9 cellular contexts compared by ENCODE assay signal in genomic region chr3:118501152-118501551, GRCh38.
DNase-seq lines count a peak whose midpoint lies in the region; ATAC-seq and TF ChIP-seq lines count a peak whose summit lies in the region.
"Had no signal": no experiment of that assay in that cellular context is flagged by ENCODE, and none has a peak within 500 bp of the region (broad histone marks: within the 10 kb centered on the region; RNA-seq: fewer than 3 reads in every experiment).

No MANE protein-coding gene starts in this region.

- TF ChIP-seq POLR2A in NB4 (IDR thresholded peaks at IDR 0.05; ENCODE audit: extremely low read depth, insufficient read length), result no peak

- in situ Hi-C loops in astrocyte of the cerebellum (cut with HindIII; ENCODE audit: low sequenced_read_pairs), result no loop called here

- no peak overlapping the region for H3K4me3 ChIP-seq in NB4 (ENCODE audit: low read depth, low read length)
- H3K4me3 ChIP-seq in astrocyte of the cerebellum (ENCODE audit: low read depth, low read length), result no peak overlapping the region
- H3K4me3 ChIP-seq in mucosa of descending colon, result no peak overlapping the region

- peak; percentile 96 for DNase-seq in COLO829 (ENCODE audit: low spot score)
- DNase-seq in NB4 (ENCODE audit: low read depth), result peak; percentile 3
- peak; percentile 0 for DNase-seq in astrocyte of the cerebellum (ENCODE audit: low read depth)
- DNase-seq in mucosa of descending colon, result peak; percentile 50 to 65 (median 60)
- no peak for DNase-seq in NCI-H187 (lab: John Stamatoyannopoulos, UW)
- DNase-seq in stimulated activated CD4-positive, alpha-beta T cell treated with anti-CD3 and anti-CD28 coated beads, Interleukin-4, amount 100 ng/mL, for 4 hours, result no peak
- no peak for DNase-seq in NCI-H1694 treated with DMSO at 0.1 percent for 48 hours (lab: John Stamatoyannopoulos, UW)
- DNase-seq: midbrain had no signal

- H3K36me3 ChIP-seq in mucosa of descending colon (ENCODE audit: low read depth), result no peaks in the 10 kb centered on the region

- intact Hi-C loops in mucosa of descending colon (cut with DNase I, micrococcal nuclease), result no loop called here

- TF ChIP-seq CTCF in NB4 (IDR thresholded peaks at IDR 0.05; ENCODE audit: low read depth, low read length) (no peak), astrocyte of the cerebellum (IDR thresholded peaks at IDR 0.05; ENCODE audit: low read depth, low read length, missing control alignments) (no peak), mucosa of descending colon (IDR thresholded peaks at IDR 0.05) (no peak)

- ATAC-seq in mucosa of descending colon, result peak; percentile 66
- no peak for ATAC-seq in GM18502 (IDR thresholded peaks at IDR 0.05; ENCODE audit: poor library complexity, unreplicated experiment)

- no peaks in the 10 kb centered on the region for H3K9me3 ChIP-seq in mucosa of descending colon

- H3K4me1 ChIP-seq in mucosa of descending colon (ENCODE audit: low read depth), result no peaks in the 10 kb centered on the region

Comparison
In these comparisons a context has a peak if more than half of its experiments do, and no peak if none do; other contexts are left out.
1. DNase-seq: peak in COLO829 (single experiment), NB4 (single experiment), astrocyte of the cerebellum (single experiment) and mucosa of descending colon (3 of 3); none in NCI-H187 (0 of 2), stimulated activated CD4-positive, alpha-beta T cell treated with anti-CD3 and anti-CD28 coated beads, Interleukin-4, amount 100 ng/mL, for 4 hours (0 of 2) and NCI-H1694 treated with DMSO at 0.1 percent for 48 hours (single experiment).